ENCODE assay signal across 17 cellular contexts in the genomic region with DNA sequence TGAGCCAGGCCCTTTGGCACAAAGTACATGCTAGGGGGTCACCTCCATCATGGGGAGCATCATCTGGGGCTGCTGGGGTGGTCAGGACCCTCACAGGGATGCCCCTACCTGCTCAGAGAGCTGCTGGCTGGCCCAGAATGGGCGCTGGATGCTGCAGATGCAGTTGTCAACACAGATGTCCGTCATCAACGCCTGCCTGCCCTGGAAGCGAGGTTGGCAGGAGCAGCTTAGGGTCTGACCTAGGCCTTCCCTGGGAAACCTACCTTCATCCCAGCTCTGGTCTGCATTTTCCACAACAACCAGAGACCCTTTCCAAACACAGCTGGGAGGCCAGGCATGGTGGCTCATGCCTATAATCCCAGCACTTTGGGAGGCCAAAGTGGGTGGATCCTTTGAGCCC.
DNase-seq lines count a peak whose midpoint lies in the region; ATAC-seq and TF ChIP-seq lines count a peak whose summit lies in the region.
"Had no signal": no experiment of that assay in that cellular context is flagged by ENCODE, and none has a peak within 500 bp of the region (broad histone marks: within the 10 kb centered on the region; RNA-seq: fewer than 3 reads in every experiment).

No MANE protein-coding gene starts in this region.

- intact Hi-C loops in esophagus squamous epithelium (cut with DNase I) (no loop called here), vagina (cut with DNase I) (no loop called here)
- intact Hi-C loops in CD8-positive, alpha-beta T cell (cut with DNase I, micrococcal nuclease): no loop called here

- peaks cover 25% of the 10 kb centered on the region for H3K4me1 Mint-ChIP-seq in chondrocyte (ENCODE audit: low read depth)
- peaks cover 10% of the 10 kb centered on the region for H3K4me1 Mint-ChIP-seq in CD8-positive, alpha-beta T cell (ENCODE audit: low read depth)

- in situ Hi-C loops in GM13977 (cut with MboI; ENCODE audit: low pct_unique_long_range_greater_than_20kb, low sequenced_read_pairs, unreplicated experiment): no loop called here

- no peak for ATAC-seq in CD8-positive, alpha-beta T cell

- H3K9me3 ChIP-seq in BLaER1 (no peaks in the 10 kb centered on the region), esophagus squamous epithelium (no peaks in the 10 kb centered on the region), vagina (no peaks in the 10 kb centered on the region)
- no peaks in the 10 kb centered on the region for H3K9me3 ChIP-seq in CD8-positive, alpha-beta T cell (ENCODE audit: low read length)

- H3K27me3 Mint-ChIP-seq in chondrocyte (ENCODE audit: low read depth): peaks cover 4% of the 10 kb centered on the region
- H3K27me3 Mint-ChIP-seq in CD8-positive, alpha-beta T cell (ENCODE audit: low read depth): peaks cover 3% of the 10 kb centered on the region

- H3K27ac ChIP-seq in BLaER1 (no peak overlapping the region), esophagus squamous epithelium (peak overlapping the region; percentile 80 to 87 (median 83)), vagina (peak overlapping the region; percentile 58)
- no peak overlapping the region for H3K27ac ChIP-seq in CD8-positive, alpha-beta T cell (ENCODE audit: low read depth, low read length)
- H3K27ac ChIP-seq: C4-2B had no signal

- no peaks in the 10 kb centered on the region for H4K20me1 ChIP-seq in BLaER1

- H3K27me3 ChIP-seq in BLaER1 (no peaks in the 10 kb centered on the region), esophagus squamous epithelium (peaks cover 0 to 51% (median 0%) of the 10 kb centered on the region in 4 donors), vagina (no peaks in the 10 kb centered on the region)
- no peaks in the 10 kb centered on the region for H3K27me3 ChIP-seq in CD8-positive, alpha-beta T cell (ENCODE audit: insufficient read depth, low read length)

- no peaks in the 10 kb centered on the region for H3K36me3 Mint-ChIP-seq in chondrocyte (ENCODE audit: low read depth)
- no peaks in the 10 kb centered on the region for H3K36me3 Mint-ChIP-seq in CD8-positive, alpha-beta T cell
- H3K36me3 Mint-ChIP-seq: CD4-positive, CD25-positive, alpha-beta regulatory T cell; CD8-positive, alpha-beta memory T cell had no signal

- no peak overlapping the region for H3K4me3 Mint-ChIP-seq in chondrocyte (ENCODE audit: unreplicated experiment)
- H3K4me3 Mint-ChIP-seq in CD8-positive, alpha-beta T cell: no peak overlapping the region
- H3K4me3 Mint-ChIP-seq: CD4-positive, CD25-positive, alpha-beta regulatory T cell; CD8-positive, alpha-beta memory T cell had no signal

- 81% methylated on average over 4 of the region's 4 CpGs; no CpG with 5 or more reads in 1 of the 2 donors for WGBS in esophagus squamous epithelium, 2 donors

- H3K36me3 ChIP-seq in BLaER1 (no peaks in the 10 kb centered on the region), esophagus squamous epithelium (no peaks in the 10 kb centered on the region), vagina (no peaks in the 10 kb centered on the region)
- H3K36me3 ChIP-seq in CD8-positive, alpha-beta T cell (ENCODE audit: insufficient read depth, low read length): no peaks in the 10 kb centered on the region

- no peak overlapping the region for H3K27ac Mint-ChIP-seq in chondrocyte (ENCODE audit: unreplicated experiment)
- H3K27ac Mint-ChIP-seq in CD8-positive, alpha-beta T cell: no peak overlapping the region
- H3K27ac Mint-ChIP-seq: CD4-positive, CD25-positive, alpha-beta regulatory T cell; CD8-positive, alpha-beta memory T cell had no signal

- peaks cover 2% of the 10 kb centered on the region for H3K9me3 Mint-ChIP-seq in chondrocyte (ENCODE audit: low read depth)
- H3K9me3 Mint-ChIP-seq in CD8-positive, alpha-beta T cell: no peaks in the 10 kb centered on the region
- H3K9me3 Mint-ChIP-seq: CD4-positive, CD25-positive, alpha-beta regulatory T cell; CD8-positive, alpha-beta memory T cell had no signal

- peaks cover 50% of the 10 kb centered on the region for H3K4me1 ChIP-seq in BLaER1
- peaks cover 0 to 58% (median 22%) of the 10 kb centered on the region in 3 donors for H3K4me1 ChIP-seq in esophagus squamous epithelium
- peaks cover 23% of the 10 kb centered on the region for H3K4me1 ChIP-seq in vagina
- peaks cover 11% of the 10 kb centered on the region for H3K4me1 ChIP-seq in CD8-positive, alpha-beta T cell (ENCODE audit: insufficient read depth, low read length)

- CTCF ChIA-PET in CD8-positive, alpha-beta T cell (lab: Charles Lee): interaction anchor here (2.4 kb wide), 1 partner anchor 16 kb away, joined by 10 read pairs; no protein-coding TSS in a partner anchor

- H3K4me3 ChIP-seq in BLaER1 (no peak overlapping the region), esophagus squamous epithelium (no peak overlapping the region), vagina (no peak overlapping the region)
- H3K4me3 ChIP-seq in CD8-positive, alpha-beta T cell (ENCODE audit: low read depth, low read length): no peak overlapping the region

- TF ChIP-seq POLR2A in esophagus squamous epithelium (IDR thresholded peaks at IDR 0.05) (no peak), vagina (IDR thresholded peaks at IDR 0.05) (no peak)

- 0 out of 2 replicates have a peak overlapping the region, but pooled peaks have one; percentile 84 for H3K4me2 ChIP-seq in BLaER1

- TF ChIP-seq CTCF in chondrocyte (IDR thresholded peaks at IDR 0.05) (no peak), esophagus squamous epithelium (IDR thresholded peaks at IDR 0.05) (no peak), vagina (IDR thresholded peaks at IDR 0.05) (no peak), GM13977 (IDR thresholded peaks at IDR 0.05; ENCODE audit: extremely low read depth, insufficient read depth, missing control alignments) (no peak)
- TF ChIP-seq CTCF in CD8-positive, alpha-beta T cell (IDR thresholded peaks at IDR 0.05): no peak

- no peak overlapping the region for H3K9ac ChIP-seq in BLaER1

- DNase-seq in chondrocyte (ENCODE audit: low spot score): peak; percentile 64
- DNase-seq in esophagus squamous epithelium (lab: John Stamatoyannopoulos, UW): no peak
- no peak for DNase-seq in vagina (ENCODE audit: extremely low spot score in 2 of 2)
- DNase-seq in NCI-H187 (lab: John Stamatoyannopoulos, UW): no peak
- no peak for DNase-seq in CD8-positive, alpha-beta T cell
- DNase-seq in GM13977 (ENCODE audit: low spot score): no peak
- DNase-seq: Calu3; CD4-positive, CD25-positive, alpha-beta regulatory T cell; DMS53; DMS79 treated with DMSO at 0.1 percent for 48 hours; GF-D8; GOT3; H7; HCEC 1CT had no signal

- POLR2A ChIA-PET in CD8-positive, alpha-beta T cell (lab: Charles Lee): interaction anchor here (1.1 kb wide), 1 partner anchor 11 kb away, joined by 3 read pairs; no protein-coding TSS in a partner anchor

Comparison
In these comparisons a context has a peak if more than half of its experiments do, and no peak if none do; other contexts are left out.
1. H3K27ac ChIP-seq: peak in esophagus squamous epithelium (4 of 4) and vagina (single experiment); none in BLaER1 (single experiment) and CD8-positive, alpha-beta T cell (single experiment).